In genomic region chr21:32462564-32462963, GRCh38 we compare ENCODE assay signal across 6 cellular contexts. TPM values are rescaled to one million over a fixed set of nuclear protein-coding genes. Genes with fewer than 3 reads are reported as not detected.
DNase-seq lines count a peak whose midpoint lies in the region; ATAC-seq, FAIRE-seq and TF ChIP-seq lines count a peak whose summit lies in the region.
"Not testable (repeated sequence)": the region's sequence is repeated elsewhere in the genome, so short reads cannot be mapped to it uniquely, and the experiment has no call there.

No MANE protein-coding gene starts in this region.

- not testable (repeated sequence) for TF ChIP-seq CTCF in HEK293 (tag by site-specific recombination; IDR thresholded peaks at IDR 0.05); RWPE2 (IDR thresholded peaks at IDR 0.05; ENCODE audit: poor library complexity, severe bottlenecking); K562 (IDR thresholded peaks at IDR 0.05 in 2 of 3, conservative IDR thresholded peaks at IDR 0.05 in 1 of 3; ENCODE audit: insufficient read depth in 2 of 3, low read depth in 1 of 3, low read length in 3 of 3); endothelial cell of umbilical vein (IDR thresholded peaks at IDR 0.05; ENCODE audit: extremely low read depth in 1 of 2, insufficient read depth in 1 of 2, low read depth in 1 of 2, low read length in 2 of 2); osteoblast (IDR thresholded peaks at IDR 0.05; ENCODE audit: extremely low read depth, low read depth, low read length); thoracic aorta (IDR thresholded peaks at IDR 0.05)

- 4% methylated on average over 3 of the region's 3 CpGs for WGBS in K562 (ENCODE audit: insufficient coverage, low coverage, missing lambda C conversion rate)

- not testable (repeated sequence) for H3K4me3 ChIP-seq in HEK293 (ENCODE audit: low read depth, low read length); RWPE2 (ENCODE audit: severe bottlenecking); K562; endothelial cell of umbilical vein (replicated peaks in 1 of 3; ENCODE audit: insufficient read depth in 1 of 3, low read depth in 1 of 3, low read length in 3 of 3); osteoblast (ENCODE audit: insufficient read depth, low read length); thoracic aorta

- not testable (repeated sequence) for H3K9ac ChIP-seq in K562 (ENCODE audit: insufficient read depth in 1 of 2, low read depth in 2 of 2, low read length in 2 of 2); endothelial cell of umbilical vein (replicated peaks; ENCODE audit: extremely low read depth, insufficient read depth, low read length)

- FAIRE-seq in K562 (lab: Jason Lieb, UNC); endothelial cell of umbilical vein (lab: Jason Lieb, UNC): not testable (repeated sequence)

- H2AFZ ChIP-seq in K562 (ENCODE audit: low read depth, low read length); endothelial cell of umbilical vein (ENCODE audit: low read depth, low read length); osteoblast (ENCODE audit: low read length): not testable (repeated sequence)

- CTCF ChIA-PET in HEK293 (lab: Yijun Ruan, JAX); K562 (lab: Yijun Ruan, JAX; ENCODE audit: low intra/inter-chr PET ratio): not testable (repeated sequence)
- CTCF ChIA-PET in endothelial cell of umbilical vein (lab: Charles Lee), result interaction anchor here (2.2 kb wide), 1 partner anchor 13 kb away, joined by 14 read pairs; no protein-coding TSS in a partner anchor

- not testable (repeated sequence) for H3K4me2 ChIP-seq in K562 (ENCODE audit: insufficient read depth, low read length); endothelial cell of umbilical vein (ENCODE audit: insufficient read depth, low read length); osteoblast (ENCODE audit: insufficient read depth, low read length)

- not testable (repeated sequence) for H3K36me3 ChIP-seq in HEK293 (ENCODE audit: control insufficient read depth in 2 of 2, insufficient read depth in 1 of 2, low read length in 2 of 2); K562 (ENCODE audit: control insufficient read depth, insufficient read depth, low read length); endothelial cell of umbilical vein (ENCODE audit: control insufficient read depth in 2 of 2, extremely low read depth in 1 of 2, insufficient read depth in 2 of 2, low read length in 2 of 2); osteoblast (ENCODE audit: insufficient read depth, low read length)
- H3K36me3 ChIP-seq in RWPE2 (ENCODE audit: low read depth) (peaks cover 52% of the 10 kb centered on the region), thoracic aorta (peaks cover 28% of the 10 kb centered on the region)

- POLR2A ChIA-PET in HEK293 (lab: Yijun Ruan, JAX), result interaction anchor here (0.6 kb wide), 1 partner anchor 10 kb away, joined by 3 read pairs; no protein-coding TSS in a partner anchor
- POLR2A ChIA-PET in K562 (lab: Yijun Ruan, JAX), result interaction anchor here (0.6 kb wide), 1 partner anchor 316 kb away, joined by 6 read pairs; no protein-coding TSS in a partner anchor
- POLR2A ChIA-PET in endothelial cell of umbilical vein (lab: Charles Lee), result not testable (repeated sequence)

- DNase-seq in RWPE2 (ENCODE audit: low spot score); K562 (ENCODE audit: extremely low read depth in 1 of 4, low spot score in 3 of 4); endothelial cell of umbilical vein (ENCODE audit: low read depth, low spot score); osteoblast (ENCODE audit: insufficient read length, low spot score, missing footprints); thoracic aorta (ENCODE audit: low spot score): not testable (repeated sequence)

- not testable (repeated sequence) for H3K4me1 ChIP-seq in HEK293 (ENCODE audit: control insufficient read depth, insufficient read depth, low read length); K562 (replicated peaks in 1 of 2; ENCODE audit: control insufficient read depth in 2 of 2, insufficient read depth in 2 of 2, low read length in 2 of 2)
- H3K4me1 ChIP-seq in RWPE2 (ENCODE audit: insufficient read depth, poor library complexity, severe bottlenecking) (peaks cover 20% of the 10 kb centered on the region), endothelial cell of umbilical vein (ENCODE audit: control insufficient read depth, extremely low read depth, insufficient read depth, low read length) (peaks cover 33% of the 10 kb centered on the region), osteoblast (ENCODE audit: insufficient read depth, low read length) (peaks cover 37% of the 10 kb centered on the region), thoracic aorta (ENCODE audit: control insufficient read depth in 1 of 2, low read depth in 2 of 2) (peaks cover 25 to 39% of the 10 kb centered on the region in 2 donors)

- H3K9me1 ChIP-seq in K562 (ENCODE audit: control insufficient read depth, insufficient read depth, low read length); endothelial cell of umbilical vein (replicated peaks; ENCODE audit: control insufficient read depth, extremely low read depth, insufficient read depth, low read length): not testable (repeated sequence)

- not testable (repeated sequence) for H3K79me2 ChIP-seq in K562 (ENCODE audit: control insufficient read depth, insufficient read depth, low read length); osteoblast (ENCODE audit: insufficient read depth, low read length)
- peaks cover 15% of the 10 kb centered on the region for H3K79me2 ChIP-seq in endothelial cell of umbilical vein (ENCODE audit: control insufficient read depth, insufficient read depth, low read length)

- not testable (repeated sequence) for TF ChIP-seq EP300 in K562 (IDR thresholded peaks at IDR 0.05; ENCODE audit: low read length)

- H4K20me1 ChIP-seq in K562 (replicated peaks; ENCODE audit: control insufficient read depth, insufficient read depth, low read length); endothelial cell of umbilical vein (replicated peaks; ENCODE audit: control insufficient read depth, extremely low read depth, insufficient read depth, low read length); osteoblast (ENCODE audit: insufficient read depth, low read length): not testable (repeated sequence)

- not testable (repeated sequence) for TF ChIP-seq RAD21 in K562 (CRISPR knock-in tag; conservative IDR thresholded peaks at IDR 0.05 in 1 of 2, IDR thresholded peaks at IDR 0.05 in 1 of 2)

- TF ChIP-seq POLR2A in K562 (conservative IDR thresholded peaks at IDR 0.05); endothelial cell of umbilical vein (IDR thresholded peaks at IDR 0.05; ENCODE audit: low read depth, low read length): not testable (repeated sequence)

- dilution Hi-C loops in endothelial cell of umbilical vein (cut with MboI; ENCODE audit: extremely low pct_ligation_motif_present, low sequenced_read_pairs), result not testable (repeated sequence)

- H3K9me3 ChIP-seq in HEK293 (ENCODE audit: control insufficient read depth, insufficient read depth, low read depth, low read length); RWPE2 (ENCODE audit: severe bottlenecking); K562 (replicated peaks; ENCODE audit: control insufficient read depth, insufficient read depth, low read depth, low read length); endothelial cell of umbilical vein (replicated peaks; ENCODE audit: control insufficient read depth, insufficient read depth, low read length); osteoblast (ENCODE audit: low read depth, low read length); thoracic aorta: not testable (repeated sequence)

- H3K27ac ChIP-seq in HEK293 (ENCODE audit: extremely low read depth, low read depth, low read length); K562 (ENCODE audit: extremely low read depth, low read depth, low read length): not testable (repeated sequence)
- H3K27ac ChIP-seq in RWPE2 (ENCODE audit: poor library complexity, severe bottlenecking) (peak overlapping the region; percentile 82), endothelial cell of umbilical vein (ENCODE audit: insufficient read depth, low read depth, low read length) (peak overlapping the region; percentile 99), osteoblast (ENCODE audit: low read depth, low read length) (peak overlapping the region; percentile 100), thoracic aorta (peak overlapping the region; percentile 68 to 86)

- BruUV-seq in K562 (replicated peaks; lab: Mats Ljungman, UMichigan); endothelial cell of umbilical vein (replicated peaks; lab: Mats Ljungman, UMichigan): not testable (repeated sequence)

- not testable (repeated sequence) for ATAC-seq in RWPE2 (ENCODE audit: low read depth); K562; thoracic aorta (ENCODE audit: insufficient number of reproducible peaks, low FRiP score, low read depth)

- not testable (repeated sequence) for H3K27me3 ChIP-seq in RWPE2 (ENCODE audit: insufficient read depth, poor library complexity, severe bottlenecking); endothelial cell of umbilical vein (ENCODE audit: control insufficient read depth in 2 of 2, insufficient read depth in 2 of 2, low read length in 2 of 2); osteoblast (ENCODE audit: insufficient read depth, low read length); thoracic aorta (replicated peaks; ENCODE audit: insufficient read depth)
- H3K27me3 ChIP-seq in K562 (ENCODE audit: control insufficient read depth in 2 of 2, insufficient read depth in 2 of 2, low read length in 2 of 2), result peaks cover 40 to 61% of the 10 kb centered on the region in 2 experiments

- intact Hi-C loops in K562 (cut with micrococcal nuclease); endothelial cell of umbilical vein (cut with micrococcal nuclease): not testable (repeated sequence)

- in situ Hi-C loops in K562 (cut with MboI), result not testable (repeated sequence)

RNA-seq across cellular contexts. Expression of gene EVA1C, which starts 50.1 kb away (rescaled TPM):
- total RNA-seq in K562 (2011; cell fraction: chromatin; rRNA removed; ENCODE audit: low replicate concordance), result not detected in 2 replicates
- total RNA-seq in K562 (2011; cell fraction: nucleolus; rRNA removed), result not detected in 2 replicates
- not detected in 2 replicates for total RNA-seq in K562 (2011; cell fraction: nucleoplasm; rRNA removed)
- total RNA-seq in K562 (2014; rRNA removed) (not detected in 2 replicates), K562 (2014; rRNA removed; fragmentation: Illumina TruSeq; extraction: Trizol) (not detected in 2 replicates), K562 (2015; rRNA removed; fragmentation: Illumina TruSeq; extraction: Trizol) (not detected in 2 replicates), K562 (2021) (0.22 TPM in 1 of 2 replicates, not detected in the other), endothelial cell of umbilical vein (31.7 and 38.6 TPM in 2 replicates), osteoblast (5.0 and 8.0 TPM in 2 replicates), thoracic aorta (100 to 1,000 TPM in 1 of 2 donors, 10 to 100 TPM in 1; 81.2 to 115 TPM)
- polyA plus RNA-seq in K562 (2011; rRNA removed) (not detected in 2 replicates), K562 (2014; fragmentation: Illumina TruSeq; extraction: Trizol) (not detected in 2 replicates), K562 (2014; fragmentation: Nextera tagmentation; extraction: Ambion mirVana) (not detected), K562 (2014; rRNA removed) (not detected in 2 replicates), endothelial cell of umbilical vein (22.8 and 29.8 TPM in 2 replicates)
- not detected in 2 replicates for polyA plus RNA-seq in K562 (2011; cell fraction: cytosol; rRNA removed)
- not detected in 2 replicates for polyA plus RNA-seq in K562 (2011; cell fraction: nucleus; rRNA removed)
- polyA plus RNA-seq in K562 (2012), result not detected in 2 replicates
- not detected in 2 replicates for polyA minus RNA-seq in K562 (2011; rRNA and poly(A)+ RNA removed)
- 1.6 and 2.0 TPM in 2 replicates for polyA minus RNA-seq in K562 (2011; cell fraction: cytosol; rRNA and poly(A)+ RNA removed)
- not detected in 2 replicates for polyA minus RNA-seq in K562 (2011; cell fraction: nucleus; rRNA and poly(A)+ RNA removed)
- polyA plus RNA-seq in endothelial cell of umbilical vein (2011; cell fraction: cytosol; rRNA removed), result 28.8 and 32.0 TPM in 2 replicates
- polyA plus RNA-seq in endothelial cell of umbilical vein (2011; cell fraction: nucleus; rRNA removed), result 31.4 and 32.5 TPM in 2 replicates
- 48.2 and 52.3 TPM in 2 replicates for polyA plus RNA-seq in endothelial cell of umbilical vein (2012)
- 29.1 and 34.6 TPM in 2 replicates for polyA minus RNA-seq in endothelial cell of umbilical vein
- polyA minus RNA-seq in endothelial cell of umbilical vein (2011; cell fraction: cytosol; rRNA and poly(A)+ RNA removed), result 33.8 TPM
- polyA minus RNA-seq in endothelial cell of umbilical vein (2011; cell fraction: nucleus; rRNA and poly(A)+ RNA removed), result 62.3 and 65.1 TPM in 2 replicates
